In the genomic region with DNA sequence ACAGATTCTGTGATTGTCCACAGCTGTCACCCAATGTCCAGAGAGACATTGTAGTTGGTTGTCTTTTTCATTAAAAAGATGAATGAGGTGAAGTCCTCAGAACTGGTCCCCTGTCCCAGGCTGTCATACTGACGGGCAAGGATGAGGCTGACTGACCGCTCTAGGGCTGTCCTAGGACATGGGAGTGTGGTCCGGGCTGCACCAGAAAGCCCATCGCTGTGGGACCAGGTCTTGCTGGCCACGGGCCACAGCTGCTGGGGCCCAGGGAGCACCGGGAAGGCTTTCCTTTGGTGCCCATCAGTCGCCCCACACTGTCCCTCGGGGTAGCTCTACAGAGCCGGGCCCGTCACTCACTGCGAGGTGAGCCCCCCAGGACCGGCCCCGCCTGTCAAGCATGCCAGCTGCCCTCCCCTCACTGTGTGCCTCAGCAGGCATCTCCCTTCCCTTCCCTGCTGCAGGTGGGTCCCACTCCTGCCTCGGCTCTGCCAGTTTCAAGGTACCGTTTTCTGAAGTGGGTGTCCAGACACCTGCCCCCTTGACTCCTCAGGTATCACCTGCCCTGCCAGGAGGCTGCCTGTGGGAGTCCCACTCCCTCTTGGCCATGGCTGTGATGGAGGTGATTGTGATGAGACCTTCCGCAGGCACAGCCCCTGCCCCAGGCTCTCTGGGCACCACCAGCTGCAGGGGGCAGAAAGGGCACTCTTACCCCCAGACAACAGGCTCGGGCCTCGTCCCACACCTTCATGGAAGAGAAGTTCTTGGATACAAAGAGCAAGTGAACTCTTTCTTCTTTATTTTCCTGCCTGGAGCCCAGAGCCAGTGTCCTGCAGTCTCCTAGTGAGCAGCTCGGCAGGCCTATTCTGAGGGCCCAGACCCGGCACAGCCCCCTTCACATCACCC, we compare ENCODE assay signal across 1 cellular context.
TF ChIP-seq lines count a peak whose summit lies in the region.

No MANE protein-coding gene starts in this region.

TF ChIP-seq in GM23338, 12 proteins besides CTCF, POLR2A, EP300 and RAD21:
- no peak for TF ChIP-seq ZNF462 (CRISPR knock-in tag; IDR thresholded peaks at IDR 0.05)
- TF ChIP-seq, protein P1, sequence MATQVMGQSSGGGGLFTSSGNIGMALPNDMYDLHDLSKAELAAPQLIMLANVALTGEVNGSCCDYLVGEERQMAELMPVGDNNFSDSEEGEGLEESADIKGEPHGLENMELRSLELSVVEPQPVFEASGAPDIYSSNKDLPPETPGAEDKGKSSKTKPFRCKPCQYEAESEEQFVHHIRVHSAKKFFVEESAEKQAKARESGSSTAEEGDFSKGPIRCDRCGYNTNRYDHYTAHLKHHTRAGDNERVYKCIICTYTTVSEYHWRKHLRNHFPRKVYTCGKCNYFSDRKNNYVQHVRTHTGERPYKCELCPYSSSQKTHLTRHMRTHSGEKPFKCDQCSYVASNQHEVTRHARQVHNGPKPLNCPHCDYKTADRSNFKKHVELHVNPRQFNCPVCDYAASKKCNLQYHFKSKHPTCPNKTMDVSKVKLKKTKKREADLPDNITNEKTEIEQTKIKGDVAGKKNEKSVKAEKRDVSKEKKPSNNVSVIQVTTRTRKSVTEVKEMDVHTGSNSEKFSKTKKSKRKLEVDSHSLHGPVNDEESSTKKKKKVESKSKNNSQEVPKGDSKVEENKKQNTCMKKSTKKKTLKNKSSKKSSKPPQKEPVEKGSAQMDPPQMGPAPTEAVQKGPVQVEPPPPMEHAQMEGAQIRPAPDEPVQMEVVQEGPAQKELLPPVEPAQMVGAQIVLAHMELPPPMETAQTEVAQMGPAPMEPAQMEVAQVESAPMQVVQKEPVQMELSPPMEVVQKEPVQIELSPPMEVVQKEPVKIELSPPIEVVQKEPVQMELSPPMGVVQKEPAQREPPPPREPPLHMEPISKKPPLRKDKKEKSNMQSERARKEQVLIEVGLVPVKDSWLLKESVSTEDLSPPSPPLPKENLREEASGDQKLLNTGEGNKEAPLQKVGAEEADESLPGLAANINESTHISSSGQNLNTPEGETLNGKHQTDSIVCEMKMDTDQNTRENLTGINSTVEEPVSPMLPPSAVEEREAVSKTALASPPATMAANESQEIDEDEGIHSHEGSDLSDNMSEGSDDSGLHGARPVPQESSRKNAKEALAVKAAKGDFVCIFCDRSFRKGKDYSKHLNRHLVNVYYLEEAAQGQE (IDR thresholded peaks at IDR 0.05; ENCODE audit: unreplicated experiment): no peak
- no peak for TF ChIP-seq ZNF331 (CRISPR knock-in tag; IDR thresholded peaks at IDR 0.05; ENCODE audit: low read depth)
TF ChIP-seq in GM23338: peak in this region for 0.
